ENCODE assay signal across 15 cellular contexts in genomic region chr5:150142189-150142788, GRCh38. TPM values are rescaled to one million over a fixed set of nuclear protein-coding genes. Genes with fewer than 3 reads are reported as not detected.
DNase-seq lines count a peak whose midpoint lies in the region; ATAC-seq and TF ChIP-seq lines count a peak whose summit lies in the region.
"Had no signal": no experiment of that assay in that cellular context is flagged by ENCODE, and none has a peak within 500 bp of the region (broad histone marks: within the 10 kb centered on the region; RNA-seq: fewer than 3 reads in every experiment).

No MANE protein-coding gene starts in this region.

- H3K27ac ChIP-seq in right cardiac atrium (ENCODE audit: low read length) (peak overlapping the region; percentile 16), prostate gland (peak overlapping the region; percentile 60 to 71)

- H3K4me1 Mint-ChIP-seq in natural killer cell treated with Interleukin-12 subunit alpha and Interleukin-12 subunit beta and Interleukin-15 and Interleukin-18, amount 100 ng/mL, for 72 hours (ENCODE audit: low read depth in 2 of 2): peaks cover 34 to 42% of the 10 kb centered on the region in 2 donors
- H3K4me1 Mint-ChIP-seq in natural killer cell: peaks cover 39 to 51% of the 10 kb centered on the region in 2 donors

- H3K9me3 ChIP-seq in right cardiac atrium (ENCODE audit: control insufficient read depth, low read length) (no peaks in the 10 kb centered on the region), prostate gland (no peaks in the 10 kb centered on the region)
- H3K9me3 ChIP-seq: mucosa of descending colon had no signal

- no peak for DNase-seq in natural killer cell treated with Interleukin-12 subunit alpha and Interleukin-12 subunit beta and Interleukin-15 and Interleukin-18, amount 100 ng/mL, for 72 hours (ENCODE audit: low spot score)
- DNase-seq in natural killer cell: no peak
- peak in 1 of 3 donors; percentile 52 for DNase-seq in right cardiac atrium
- DNase-seq in prostate gland (ENCODE audit: low spot score): no peak
- no peak for DNase-seq in MV-4-11 (lab: John Stamatoyannopoulos, UW)
- DNase-seq in NCI-H1930 (lab: John Stamatoyannopoulos, UW): no peak
- DNase-seq in NCI-H524 (lab: John Stamatoyannopoulos, UW): no peak
- no peak for DNase-seq in DMS53 treated with DMSO at 0.1 percent for 48 hours (lab: John Stamatoyannopoulos, UW; ENCODE audit: unreplicated experiment)
- DNase-seq: activated CD4-positive, alpha-beta T cell treated with anti-CD3 and anti-CD28 coated beads, Interleukin-2, amount 10 ng/mL, durations not matched to agents 24 days and 14 days; glutamatergic neuron; mucosa of descending colon; NCI-H1436; NCI-H748 treated with DMSO at 0.1 percent for 48 hours had no signal

- no peaks in the 10 kb centered on the region for H3K27me3 Mint-ChIP-seq in natural killer cell treated with Interleukin-12 subunit alpha and Interleukin-12 subunit beta and Interleukin-15 and Interleukin-18, amount 100 ng/mL, for 72 hours
- H3K27me3 Mint-ChIP-seq in natural killer cell (ENCODE audit: low read depth in 2 of 2): peaks cover 0 to 4% of the 10 kb centered on the region in 2 donors
- H3K27me3 Mint-ChIP-seq: activated CD4-positive, alpha-beta T cell treated with anti-CD3 and anti-CD28 coated beads, Interleukin-2, amount 10 ng/mL, durations not matched to agents 24 days and 14 days had no signal

- no peak overlapping the region for H3K4me3 ChIP-seq in right cardiac atrium (ENCODE audit: low read length)
- no peak overlapping the region for H3K4me3 ChIP-seq in prostate gland
- H3K4me3 ChIP-seq: mucosa of descending colon had no signal

- intact Hi-C loops in natural killer cell (cut with micrococcal nuclease): no loop called here
- intact Hi-C loops in right cardiac atrium (cut with DNase I): no loop called here
- intact Hi-C loops in prostate gland (cut with DNase I): no loop called here

- H3K27me3 ChIP-seq in right cardiac atrium (ENCODE audit: control insufficient read depth, insufficient read depth) (no peaks in the 10 kb centered on the region), prostate gland (replicated peaks; ENCODE audit: insufficient read depth) (no peaks in the 10 kb centered on the region)

- H3K36me3 ChIP-seq in prostate gland: no peaks in the 10 kb centered on the region

- no peak overlapping the region for H3K4me3 Mint-ChIP-seq in natural killer cell treated with Interleukin-12 subunit alpha and Interleukin-12 subunit beta and Interleukin-15 and Interleukin-18, amount 100 ng/mL, for 72 hours
- H3K4me3 Mint-ChIP-seq in natural killer cell: no peak overlapping the region
- H3K4me3 Mint-ChIP-seq: activated CD4-positive, alpha-beta T cell treated with anti-CD3 and anti-CD28 coated beads, Interleukin-2, amount 10 ng/mL, durations not matched to agents 24 days and 14 days; stimulated activated effector memory CD8-positive, alpha-beta T cell treated with anti-CD3 and anti-CD28 coated beads, Interleukin-12 subunit alpha, Interleukin-12 subunit beta, amount 100 ng/mL, for 72 hours had no signal

- no peaks in the 10 kb centered on the region for H3K36me3 Mint-ChIP-seq in natural killer cell treated with Interleukin-12 subunit alpha and Interleukin-12 subunit beta and Interleukin-15 and Interleukin-18, amount 100 ng/mL, for 72 hours
- no peaks in the 10 kb centered on the region for H3K36me3 Mint-ChIP-seq in natural killer cell
- H3K36me3 Mint-ChIP-seq: stimulated activated effector memory CD8-positive, alpha-beta T cell treated with anti-CD3 and anti-CD28 coated beads, Interleukin-12 subunit alpha, Interleukin-12 subunit beta, amount 100 ng/mL, for 72 hours had no signal

- no peak for ATAC-seq in natural killer cell treated with Interleukin-12 subunit alpha and Interleukin-12 subunit beta and Interleukin-15 and Interleukin-18, amount 100 ng/mL, for 72 hours
- ATAC-seq in natural killer cell (no peak), right cardiac atrium (no peak)
- ATAC-seq: stimulated activated effector memory CD8-positive, alpha-beta T cell treated with anti-CD3 and anti-CD28 coated beads, Interleukin-12 subunit alpha, Interleukin-12 subunit beta, amount 100 ng/mL, for 72 hours had no signal

- no peaks in the 10 kb centered on the region for H3K9me3 Mint-ChIP-seq in natural killer cell treated with Interleukin-12 subunit alpha and Interleukin-12 subunit beta and Interleukin-15 and Interleukin-18, amount 100 ng/mL, for 72 hours
- no peaks in the 10 kb centered on the region for H3K9me3 Mint-ChIP-seq in natural killer cell
- H3K9me3 Mint-ChIP-seq: activated CD4-positive, alpha-beta T cell treated with anti-CD3 and anti-CD28 coated beads, Interleukin-2, amount 10 ng/mL, durations not matched to agents 24 days and 14 days; activated T-helper 2 cell treated with anti-CD3 and anti-CD28 coated beads, Interferon-gamma antibody, Interleukin-2, Interleukin-4, amounts not matched to agents 10 μg/mL and 5 μg/mL and 100 μg/mL, durations not matched to agents 14 hours and 24 hours and 36 hours; stimulated activated effector memory CD8-positive, alpha-beta T cell treated with anti-CD3 and anti-CD28 coated beads, Interleukin-12 subunit alpha, Interleukin-12 subunit beta, amount 100 ng/mL, for 72 hours had no signal

- H3K4me1 ChIP-seq in right cardiac atrium (ENCODE audit: control insufficient read depth, insufficient read depth, low read length): peaks cover 43% of the 10 kb centered on the region
- H3K4me1 ChIP-seq in prostate gland (replicated peaks): peaks cover 18% of the 10 kb centered on the region

- TF ChIP-seq POLR2A in prostate gland (IDR thresholded peaks at IDR 0.05): no peak

- TF ChIP-seq CTCF in natural killer cell (IDR thresholded peaks at IDR 0.05) (no peak), prostate gland (IDR thresholded peaks at IDR 0.05) (no peak)

- 64% methylated on average over 9 of the region's 9 CpGs for WGBS in right cardiac atrium
- WGBS in prostate gland: 79% methylated on average over 9 of the region's 9 CpGs

- H3K27ac Mint-ChIP-seq in natural killer cell treated with Interleukin-12 subunit alpha and Interleukin-12 subunit beta and Interleukin-15 and Interleukin-18, amount 100 ng/mL, for 72 hours: peak overlapping the region; percentile 52 to 69
- peak overlapping the region in 1 of 2 donors; percentile 77 for H3K27ac Mint-ChIP-seq in natural killer cell
- H3K27ac Mint-ChIP-seq: activated CD4-positive, alpha-beta T cell treated with anti-CD3 and anti-CD28 coated beads, Interleukin-2, amount 10 ng/mL, durations not matched to agents 24 days and 14 days; activated T-helper 2 cell treated with anti-CD3 and anti-CD28 coated beads, Interferon-gamma antibody, Interleukin-2, Interleukin-4, amounts not matched to agents 10 μg/mL and 5 μg/mL and 100 μg/mL, durations not matched to agents 14 hours and 24 hours and 36 hours; stimulated activated effector memory CD8-positive, alpha-beta T cell treated with anti-CD3 and anti-CD28 coated beads, Interleukin-12 subunit alpha, Interleukin-12 subunit beta, amount 100 ng/mL, for 72 hours had no signal

RNA-seq across cellular contexts. Expression of gene PDGFRB, which starts 13.4 kb away (rescaled TPM):
- total RNA-seq in natural killer cell treated with Interleukin-12 subunit alpha and Interleukin-12 subunit beta and Interleukin-15 and Interleukin-18, amount 100 ng/mL, for 72 hours: 1 to 10 TPM; 4.4 to 9.0 TPM
- 10 to 100 TPM; 44.8 to 93.1 (median 61.6) TPM for total RNA-seq in natural killer cell
- 10 to 100 TPM; 42.7 to 68.0 (median 46.4) TPM for total RNA-seq in right cardiac atrium
- 24.6 TPM for polyA plus RNA-seq in right cardiac atrium
- 100 to 1,000 TPM in 1 of 2 donors, 10 to 100 TPM in 1; 14.5 to 161 TPM for total RNA-seq in prostate gland

RNA-seq across cellular contexts. Expression of gene CDX1, which starts 24.3 kb away (rescaled TPM):
- total RNA-seq in natural killer cell treated with Interleukin-12 subunit alpha and Interleukin-12 subunit beta and Interleukin-15 and Interleukin-18, amount 100 ng/mL, for 72 hours: not detected
- total RNA-seq in natural killer cell (not detected), right cardiac atrium (under 1 TPM in 1 of 4 donors, not detected in 3; 0.23 TPM), prostate gland (1 to 10 TPM in 1 of 2 donors, not detected in 1; 3.2 TPM)
- polyA plus RNA-seq in right cardiac atrium: 0.09 TPM
- total RNA-seq: activated CD4-positive, alpha-beta T cell treated with anti-CD3 and anti-CD28 coated beads, Interleukin-2, amount 10 ng/mL, durations not matched to agents 24 days and 14 days; activated T-helper 2 cell treated with anti-CD3 and anti-CD28 coated beads, Interferon-gamma antibody, Interleukin-2, Interleukin-4, amounts not matched to agents 10 μg/mL and 5 μg/mL and 100 μg/mL, durations not matched to agents 14 hours and 24 hours and 36 hours had no signal

RNA-seq across cellular contexts. Expression of gene SLC6A7, which starts 47.6 kb away (rescaled TPM):
- not detected for total RNA-seq in natural killer cell treated with Interleukin-12 subunit alpha and Interleukin-12 subunit beta and Interleukin-15 and Interleukin-18, amount 100 ng/mL, for 72 hours
- total RNA-seq in natural killer cell (not detected), right cardiac atrium (not detected), prostate gland (not detected)
- not detected for polyA plus RNA-seq in right cardiac atrium
- total RNA-seq: activated CD4-positive, alpha-beta T cell treated with anti-CD3 and anti-CD28 coated beads, Interleukin-2, amount 10 ng/mL, durations not matched to agents 24 days and 14 days; activated T-helper 2 cell treated with anti-CD3 and anti-CD28 coated beads, Interferon-gamma antibody, Interleukin-2, Interleukin-4, amounts not matched to agents 10 μg/mL and 5 μg/mL and 100 μg/mL, durations not matched to agents 14 hours and 24 hours and 36 hours had no signal

RNA-seq across cellular contexts. Expression of gene CSF1R, which starts 55.9 kb away (rescaled TPM):
- total RNA-seq in natural killer cell treated with Interleukin-12 subunit alpha and Interleukin-12 subunit beta and Interleukin-15 and Interleukin-18, amount 100 ng/mL, for 72 hours: 1 to 10 TPM in 1 of 2 donors, not detected in 1; 1.4 TPM
- total RNA-seq in natural killer cell (10 to 100 TPM in 1 of 3 donors, 1 to 10 TPM in 2; 4.9 to 39.0 (median 7.8) TPM), right cardiac atrium (10 to 100 TPM; 16.5 to 31.6 (median 24.8) TPM), prostate gland (10 to 100 TPM; 11.0 to 36.4 TPM)
- 4.5 TPM for polyA plus RNA-seq in right cardiac atrium
- total RNA-seq: activated CD4-positive, alpha-beta T cell treated with anti-CD3 and anti-CD28 coated beads, Interleukin-2, amount 10 ng/mL, durations not matched to agents 24 days and 14 days had no signal
